ENCODE assay signal across 9 cellular contexts in the genomic region with DNA sequence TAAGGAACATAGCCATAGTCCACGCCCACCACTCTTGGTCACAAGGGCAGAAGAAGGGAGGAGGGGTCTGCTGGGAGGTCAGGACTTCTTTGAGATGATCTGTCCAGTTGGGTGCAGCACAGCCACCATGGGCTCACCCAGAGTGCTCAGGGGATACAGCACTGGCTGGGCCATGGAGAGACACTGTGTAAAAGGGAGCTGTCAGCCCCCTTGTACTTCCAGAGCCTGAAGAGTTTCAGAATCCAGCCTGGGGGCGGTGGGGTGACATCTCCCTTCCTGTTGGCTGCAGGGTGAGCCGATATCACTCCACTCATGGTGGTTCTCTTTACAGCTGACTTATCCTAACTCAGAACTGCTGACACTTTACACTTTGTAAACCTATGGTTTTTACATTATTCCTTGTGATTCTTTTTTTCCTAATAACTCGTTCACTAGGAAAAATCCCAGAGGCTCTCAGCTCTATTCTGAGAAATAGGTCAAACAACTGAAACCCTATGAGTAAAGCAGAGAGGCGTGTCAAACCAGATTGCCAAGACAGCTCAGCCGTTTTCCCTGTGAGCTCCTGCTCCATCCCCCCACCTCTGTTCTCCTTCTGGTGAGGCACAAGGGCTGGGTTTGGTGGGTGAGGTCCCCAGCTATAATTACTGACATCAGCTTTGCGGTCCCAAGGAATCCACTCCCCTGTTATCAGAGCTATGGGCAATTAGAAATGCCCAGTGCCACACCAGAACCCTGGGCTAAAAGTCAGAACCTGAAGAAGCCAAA. TPM values are rescaled to one million over a fixed set of nuclear protein-coding genes. Genes with fewer than 3 reads are reported as not detected.
DNase-seq lines count a peak whose midpoint lies in the region; ATAC-seq and TF ChIP-seq lines count a peak whose summit lies in the region.
"Had no signal": no experiment of that assay in that cellular context is flagged by ENCODE, and none has a peak within 500 bp of the region (broad histone marks: within the 10 kb centered on the region; RNA-seq: fewer than 3 reads in every experiment).

No MANE protein-coding gene starts in this region.

- 32 to 41% methylated on average over 3 to 7 of the region's 7 CpGs for WGBS in transverse colon (ENCODE audit: low coverage in 1 of 2), 2 donors

- no peak for TF ChIP-seq CTCF in transverse colon (IDR thresholded peaks at IDR 0.05)

- H3K4me1 ChIP-seq in transverse colon: peaks cover 8 to 43% (median 26%) of the 10 kb centered on the region in 4 donors

- H3K4me3 ChIP-seq in transverse colon: no peak overlapping the region

- no peak for TF ChIP-seq EP300 in transverse colon (IDR thresholded peaks at IDR 0.05; ENCODE audit: low read depth)

- no peaks in the 10 kb centered on the region for H3K9me3 ChIP-seq in transverse colon

- no peaks in the 10 kb centered on the region for H3K27me3 ChIP-seq in transverse colon

- peak overlapping the region; percentile 64 to 78 (median 72) for H3K27ac ChIP-seq in transverse colon

- in situ Hi-C loops in transverse colon (cut with MboI; ENCODE audit: low pct_ligation_motif_present in 1 of 4, low pct_unique_long_range_greater_than_20kb in 1 of 4, low sequenced_read_pairs in 3 of 4): loop anchor here in 1 of 4 donors (25.0 kb wide), 1 partner anchor 935 kb away; the partner anchor contains the start of genes MRPL32 and PSMA2

- ATAC-seq in left colon: peak; percentile 43

- intact Hi-C loops in left colon (cut with DNase I, micrococcal nuclease) (no loop called here), transverse colon (cut with DNase I; ENCODE audit: low total_unique reads) (no loop called here)

- no peak for TF ChIP-seq POLR2A in transverse colon (IDR thresholded peaks at IDR 0.05)

- H3K36me3 ChIP-seq in transverse colon: peaks cover 0 to 17% (median 6%) of the 10 kb centered on the region in 4 donors

- DNase-seq in NCI-H2227 (lab: John Stamatoyannopoulos, UW; ENCODE audit: unreplicated experiment) (peak; percentile 22), NCI-H2227 treated with DMSO at 0.1 percent for 48 hours (lab: John Stamatoyannopoulos, UW) (no peak), cerebellum (ENCODE audit: low spot score) (peak; percentile 43), left colon (peak; percentile 30 to 46), transverse colon (peak; percentile 63), NCI-H510A (lab: John Stamatoyannopoulos, UW) (no peak)
- DNase-seq in activated T-cell treated with anti-CD3 and anti-CD28 coated beads, Interleukin-2, amount 50 U/mL, for 1 hour: no peak
- no peak for DNase-seq in activated CD8-positive, alpha-beta memory T cell treated with anti-CD3 and anti-CD28 coated beads for 24 hours
- DNase-seq: activated B cell treated with CpG ODN at 0.5 μM for 24 hours had no signal

RNA-seq across cellular contexts. Expression of gene MRPS24, which starts 3.3 kb away (rescaled TPM):
- total RNA-seq in cerebellum: 21.8 TPM
- total RNA-seq in left colon: 10 to 100 TPM; 90.9 to 94.7 TPM
- 100 to 1,000 TPM in 1 of 4 donors, 10 to 100 TPM in 3; 22.8 to 110 (median 73.4) TPM for total RNA-seq in transverse colon

RNA-seq across cellular contexts. Expression of gene URGCP, which starts 33.8 kb away (rescaled TPM):
- total RNA-seq in cerebellum (31.6 TPM), left colon (10 to 100 TPM; 63.3 to 75.7 TPM), transverse colon (10 to 100 TPM; 54.5 to 84.2 (median 58.2) TPM)

RNA-seq across cellular contexts. Expression of gene UBE2D4, which starts 53.7 kb away (rescaled TPM):
- 16.2 TPM for total RNA-seq in cerebellum
- total RNA-seq in left colon: 10 to 100 TPM in 1 of 2 donors, 1 to 10 TPM in 1; 9.2 to 13.1 TPM
- 10 to 100 TPM; 13.3 to 55.7 (median 15.5) TPM for total RNA-seq in transverse colon

Comparison
In these comparisons a context has a peak if more than half of its experiments do, and no peak if none do; other contexts are left out.
1. DNase-seq: peak in NCI-H2227 (single experiment), cerebellum (single experiment), left colon (2 of 2) and transverse colon (single experiment); none in NCI-H2227 treated with DMSO at 0.1 percent for 48 hours (single experiment), activated T-cell treated with anti-CD3 and anti-CD28 coated beads, Interleukin-2, amount 50 U/mL, for 1 hour (single experiment), activated CD8-positive, alpha-beta memory T cell treated with anti-CD3 and anti-CD28 coated beads for 24 hours (single experiment) and NCI-H510A (single experiment).